15 cellular contexts compared by ENCODE assay signal in the genomic region with DNA sequence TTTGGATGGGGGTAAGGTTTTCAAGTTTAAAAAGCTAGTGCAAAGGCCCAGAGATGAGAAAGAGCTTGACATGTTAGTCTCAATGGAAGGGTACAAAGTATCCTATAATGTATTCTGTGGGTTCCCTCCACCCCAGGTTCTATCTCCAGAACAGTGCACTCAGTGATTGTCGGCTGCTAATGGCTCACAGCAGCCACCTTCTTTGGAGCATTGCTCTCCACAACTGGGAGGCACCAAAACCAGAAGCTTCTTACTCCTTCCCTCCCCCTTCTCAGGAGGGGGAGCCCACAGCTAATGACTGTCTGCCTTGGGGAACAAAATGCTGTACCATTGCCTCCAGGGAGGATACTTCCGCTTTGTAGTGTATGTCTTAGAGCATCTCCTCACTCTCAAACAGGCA.
DNase-seq lines count a peak whose midpoint lies in the region; ATAC-seq and TF ChIP-seq lines count a peak whose summit lies in the region.
"Had no signal": no experiment of that assay in that cellular context is flagged by ENCODE, and none has a peak within 500 bp of the region (broad histone marks: within the 10 kb centered on the region; RNA-seq: fewer than 3 reads in every experiment).

No MANE protein-coding gene starts in this region.

- DNase-seq in activated CD8-positive, alpha-beta T cell treated with anti-CD3 and anti-CD28 coated beads for 36 hours, result peak; percentile 4
- DNase-seq in activated CD8-positive, alpha-beta T cell treated with anti-CD3 and anti-CD28 coated beads, Interleukin-2, amount 10 ng/mL, durations not matched to agents 7 days and 5 days, result no peak
- DNase-seq in stimulated activated CD8-positive, alpha-beta memory T cell treated with anti-CD3 and anti-CD28 coated beads, Interleukin-4, amount 100 ng/mL, for 48 hours, result peak; percentile 26
- DNase-seq in neural progenitor cell (ENCODE audit: low spot score) (no peak), anterior cingulate cortex (lab: John Stamatoyannopoulos, UW) (no peak), head of caudate nucleus (no peak)
- DNase-seq: activated naive CD4-positive, alpha-beta T cell; islet precursor cell; midbrain; trophoblast cell had no signal

- no peak overlapping the region for H3K4me2 ChIP-seq in neural progenitor cell

- H3K36me3 Mint-ChIP-seq in activated CD8-positive, alpha-beta T cell treated with anti-CD3 and anti-CD28 coated beads for 36 hours (ENCODE audit: low read depth), result no peaks in the 10 kb centered on the region
- H3K36me3 Mint-ChIP-seq in activated CD8-positive, alpha-beta T cell treated with anti-CD3 and anti-CD28 coated beads, Interleukin-2, amount 10 ng/mL, durations not matched to agents 7 days and 5 days (ENCODE audit: low read depth), result no peaks in the 10 kb centered on the region
- H3K36me3 Mint-ChIP-seq in neural progenitor cell, result no peaks in the 10 kb centered on the region

- H3K27ac Mint-ChIP-seq in activated CD8-positive, alpha-beta T cell treated with anti-CD3 and anti-CD28 coated beads for 36 hours, result no peak overlapping the region
- no peak overlapping the region for H3K27ac Mint-ChIP-seq in activated CD8-positive, alpha-beta T cell treated with anti-CD3 and anti-CD28 coated beads, Interleukin-2, amount 10 ng/mL, durations not matched to agents 7 days and 5 days
- H3K27ac Mint-ChIP-seq in neural progenitor cell, result no peak overlapping the region

- intact Hi-C loops in activated CD8-positive, alpha-beta T cell treated with anti-CD3 and anti-CD28 coated beads for 36 hours (cut with micrococcal nuclease), result no loop called here
- intact Hi-C loops in head of caudate nucleus (cut with DNase I), result no loop called here

- H3K9me3 ChIP-seq in neural progenitor cell (ENCODE audit: low read depth), result no peaks in the 10 kb centered on the region
- H3K9me3 ChIP-seq: SJSA1 had no signal

- no peak overlapping the region for H2AFZ ChIP-seq in neural progenitor cell (replicated peaks)

- POLR2A ChIA-PET in activated CD8-positive, alpha-beta T cell treated with anti-CD3 and anti-CD28 coated beads for 36 hours (lab: Charles Lee), result no interaction called here
- POLR2A ChIA-PET in activated CD8-positive, alpha-beta T cell treated with anti-CD3 and anti-CD28 coated beads, Interleukin-2, amount 10 ng/mL, durations not matched to agents 7 days and 5 days (lab: Charles Lee), result no interaction called here

- H3K27me3 Mint-ChIP-seq in activated CD8-positive, alpha-beta T cell treated with anti-CD3 and anti-CD28 coated beads for 36 hours, result peaks cover 5% of the 10 kb centered on the region
- H3K27me3 Mint-ChIP-seq in activated CD8-positive, alpha-beta T cell treated with anti-CD3 and anti-CD28 coated beads, Interleukin-2, amount 10 ng/mL, durations not matched to agents 7 days and 5 days (ENCODE audit: low read depth), result no peaks in the 10 kb centered on the region
- peaks cover 2% of the 10 kb centered on the region for H3K27me3 Mint-ChIP-seq in neural progenitor cell (ENCODE audit: insufficient read depth, low read depth)

- H3K79me2 ChIP-seq in neural progenitor cell (ENCODE audit: low read depth), result no peaks in the 10 kb centered on the region

- H3K4me3 ChIP-seq in neural progenitor cell, result no peak overlapping the region
- H3K4me3 ChIP-seq: SJSA1 had no signal

- H3K9ac ChIP-seq in neural progenitor cell, result no peak overlapping the region

- CTCF ChIA-PET in activated CD8-positive, alpha-beta T cell treated with anti-CD3 and anti-CD28 coated beads for 36 hours (lab: Charles Lee), result no interaction called here
- CTCF ChIA-PET in activated CD8-positive, alpha-beta T cell treated with anti-CD3 and anti-CD28 coated beads, Interleukin-2, amount 10 ng/mL, durations not matched to agents 7 days and 5 days (lab: Charles Lee), result no interaction called here

- no peaks in the 10 kb centered on the region for H4K20me1 ChIP-seq in neural progenitor cell (ENCODE audit: low read depth)

- H3K36me3 ChIP-seq in neural progenitor cell, result no peaks in the 10 kb centered on the region
- H3K36me3 ChIP-seq: SJSA1 had no signal

- H3F3A ChIP-seq in neural progenitor cell (ENCODE audit: low read depth), result no peaks in the 10 kb centered on the region

- no peak for TF ChIP-seq CTCF in activated CD8-positive, alpha-beta T cell treated with anti-CD3 and anti-CD28 coated beads for 36 hours (IDR thresholded peaks at IDR 0.05)
- no peak for TF ChIP-seq CTCF in neural progenitor cell (IDR thresholded peaks at IDR 0.05)

- H3K27me3 ChIP-seq in neural progenitor cell, result no peaks in the 10 kb centered on the region
- H3K27me3 ChIP-seq: SJSA1 had no signal

- no peaks in the 10 kb centered on the region for H3K9me3 Mint-ChIP-seq in activated CD8-positive, alpha-beta T cell treated with anti-CD3 and anti-CD28 coated beads for 36 hours
- no peaks in the 10 kb centered on the region for H3K9me3 Mint-ChIP-seq in activated CD8-positive, alpha-beta T cell treated with anti-CD3 and anti-CD28 coated beads, Interleukin-2, amount 10 ng/mL, durations not matched to agents 7 days and 5 days (ENCODE audit: insufficient read depth)
- H3K9me3 Mint-ChIP-seq in neural progenitor cell, result no peaks in the 10 kb centered on the region

- peaks cover 11% of the 10 kb centered on the region for H3K4me1 Mint-ChIP-seq in activated CD8-positive, alpha-beta T cell treated with anti-CD3 and anti-CD28 coated beads for 36 hours (ENCODE audit: low read depth)
- no peaks in the 10 kb centered on the region for H3K4me1 Mint-ChIP-seq in activated CD8-positive, alpha-beta T cell treated with anti-CD3 and anti-CD28 coated beads, Interleukin-2, amount 10 ng/mL, durations not matched to agents 7 days and 5 days (ENCODE audit: low read depth)
- H3K4me1 Mint-ChIP-seq in neural progenitor cell, result peaks cover 38% of the 10 kb centered on the region

- ATAC-seq in activated CD8-positive, alpha-beta T cell treated with anti-CD3 and anti-CD28 coated beads for 36 hours, result peak; percentile 15
- no peak for ATAC-seq in activated CD8-positive, alpha-beta T cell treated with anti-CD3 and anti-CD28 coated beads, Interleukin-2, amount 10 ng/mL, durations not matched to agents 7 days and 5 days
- peak; percentile 13 for ATAC-seq in GM21786 (IDR thresholded peaks at IDR 0.05; ENCODE audit: unreplicated experiment)
- peak; percentile 32 for ATAC-seq in HG03432 (IDR thresholded peaks at IDR 0.05; ENCODE audit: unreplicated experiment)
- ATAC-seq: HCT116 had no signal

- H3K4me3 Mint-ChIP-seq in activated CD8-positive, alpha-beta T cell treated with anti-CD3 and anti-CD28 coated beads for 36 hours, result no peak overlapping the region
- no peak overlapping the region for H3K4me3 Mint-ChIP-seq in activated CD8-positive, alpha-beta T cell treated with anti-CD3 and anti-CD28 coated beads, Interleukin-2, amount 10 ng/mL, durations not matched to agents 7 days and 5 days
- no peak overlapping the region for H3K4me3 Mint-ChIP-seq in neural progenitor cell

- H3K27ac ChIP-seq in neural progenitor cell, result no peak overlapping the region
- H3K27ac ChIP-seq: SJSA1, VCaP had no signal

- H3K4me1 ChIP-seq in neural progenitor cell, result peaks cover 14% of the 10 kb centered on the region
- H3K4me1 ChIP-seq: SJSA1 had no signal

Comparison
In these comparisons a context has a peak if more than half of its experiments do, and no peak if none do; other contexts are left out.
1. DNase-seq: peak in activated CD8-positive, alpha-beta T cell treated with anti-CD3 and anti-CD28 coated beads for 36 hours (single experiment) and stimulated activated CD8-positive, alpha-beta memory T cell treated with anti-CD3 and anti-CD28 coated beads, Interleukin-4, amount 100 ng/mL, for 48 hours (single experiment); none in activated CD8-positive, alpha-beta T cell treated with anti-CD3 and anti-CD28 coated beads, Interleukin-2, amount 10 ng/mL, durations not matched to agents 7 days and 5 days (single experiment), neural progenitor cell (single experiment), anterior cingulate cortex (0 of 58) and head of caudate nucleus (0 of 42).